ENCODE assay signal across 20 cellular contexts in genomic region chr16:50676684-50677225, GRCh38. TPM values are rescaled to one million over a fixed set of nuclear protein-coding genes. Genes with fewer than 3 reads are reported as not detected.
DNase-seq lines count a peak whose midpoint lies in the region; ATAC-seq and TF ChIP-seq lines count a peak whose summit lies in the region.
"Had no signal": no experiment of that assay in that cellular context is flagged by ENCODE, and none has a peak within 500 bp of the region (broad histone marks: within the 10 kb centered on the region; RNA-seq: fewer than 3 reads in every experiment).

No MANE protein-coding gene starts in this region.

- ATAC-seq in activated naive CD8-positive, alpha-beta T cell treated with anti-CD3 and anti-CD28 coated beads, Interleukin-2, amount 50 U/mL, for 24 hours, result no peak
- ATAC-seq in natural killer cell treated with Interleukin-12 subunit alpha and Interleukin-12 subunit beta and Interleukin-15 and Interleukin-18, amount 100 ng/mL, for 72 hours, result no peak
- ATAC-seq: stimulated activated naive B cell treated with anti-CD40 and anti-IgM and Interleukin-4, amounts not matched to agents 10 μg/mL and 1 μg/mL and 100 μg/mL, for 72 hours had no signal

- peak overlapping the region; percentile 55 for H3K27ac Mint-ChIP-seq in T-helper 1 cell treated with Interleukin-12 subunit alpha and Interleukin-12 subunit beta and Interleukin-4 antibody, amounts not matched to agents 30 μg/mL and 1 μg/mL, for 36 hours
- H3K27ac Mint-ChIP-seq in Caco-2 (ENCODE audit: unreplicated experiment), result peak overlapping the region; percentile 13
- H3K27ac Mint-ChIP-seq in activated naive CD8-positive, alpha-beta T cell treated with anti-CD3 and anti-CD28 coated beads, Interleukin-2, amount 50 U/mL, for 24 hours, result peak overlapping the region; percentile 9
- H3K27ac Mint-ChIP-seq in natural killer cell treated with Interleukin-12 subunit alpha and Interleukin-12 subunit beta and Interleukin-15 and Interleukin-18, amount 100 ng/mL, for 72 hours, result peak overlapping the region; percentile 90 to 92
- H3K27ac Mint-ChIP-seq: nephron had no signal

- no peak overlapping the region for H3K4me3 ChIP-seq in Caco-2 (ENCODE audit: low read depth, low read length)
- H3K4me3 ChIP-seq: HAP-1, SJCRH30 had no signal

- no peaks in the 10 kb centered on the region for H3K4me1 ChIP-seq in Caco-2
- H3K4me1 ChIP-seq: HAP-1, SJCRH30 had no signal

- no peaks in the 10 kb centered on the region for H3K36me3 ChIP-seq in Caco-2 (ENCODE audit: control insufficient read depth, insufficient read depth, low read length)
- H3K36me3 ChIP-seq: HAP-1, SJCRH30 had no signal

- DNase-seq in T-helper 1 cell, result no peak
- DNase-seq in Caco-2, result no peak
- DNase-seq in activated naive CD8-positive, alpha-beta T cell treated with anti-CD3 and anti-CD28 coated beads, Interleukin-2, amount 50 U/mL, for 24 hours, result no peak
- no peak for DNase-seq in natural killer cell treated with Interleukin-12 subunit alpha and Interleukin-12 subunit beta and Interleukin-15 and Interleukin-18, amount 100 ng/mL, for 72 hours (ENCODE audit: low spot score)
- no peak for DNase-seq in hypothalamus (lab: John Stamatoyannopoulos, UW)
- DNase-seq in stimulated activated naive CD4-positive, alpha-beta T cell (lab: John Stamatoyannopoulos, UW), result no peak
- no peak for DNase-seq in NCI-H748 (lab: John Stamatoyannopoulos, UW; ENCODE audit: unreplicated experiment)
- DNase-seq: cortex of kidney; NCI-H2081; NCI-H510A treated with DMSO at 0.1 percent for 48 hours; OCI-M1; SJCRH30; stimulated activated CD4-positive, alpha-beta T cell treated with anti-CD3 and anti-CD28 coated beads, Interleukin-12 subunit alpha, Interleukin-12 subunit beta, amount 100 ng/mL, for 4 hours; stimulated activated naive B cell treated with anti-CD40 and anti-IgM and Interleukin-4, amounts not matched to agents 10 μg/mL and 1 μg/mL and 100 μg/mL, for 72 hours; T1000; trophoblast cell had no signal

- CTCF ChIA-PET in Caco-2 (lab: Charles Lee), result interaction anchor here (0.6 to 0.8 kb wide), 2 partner anchors 130 to 231 kb away, joined by 3 to 5 read pairs; no protein-coding TSS in a partner anchor

- H3K4me3 Mint-ChIP-seq in T-helper 1 cell treated with Interleukin-12 subunit alpha and Interleukin-12 subunit beta and Interleukin-4 antibody, amounts not matched to agents 30 μg/mL and 1 μg/mL, for 36 hours, result no peak overlapping the region
- H3K4me3 Mint-ChIP-seq in Caco-2 (ENCODE audit: unreplicated experiment), result no peak overlapping the region
- H3K4me3 Mint-ChIP-seq in activated naive CD8-positive, alpha-beta T cell treated with anti-CD3 and anti-CD28 coated beads, Interleukin-2, amount 50 U/mL, for 24 hours, result no peak overlapping the region
- no peak overlapping the region for H3K4me3 Mint-ChIP-seq in natural killer cell treated with Interleukin-12 subunit alpha and Interleukin-12 subunit beta and Interleukin-15 and Interleukin-18, amount 100 ng/mL, for 72 hours
- H3K4me3 Mint-ChIP-seq: nephron; stimulated activated naive B cell treated with anti-CD40 and anti-IgM and Interleukin-4, amounts not matched to agents 10 μg/mL and 1 μg/mL and 100 μg/mL, for 72 hours had no signal

- no TSS peak for BruUV-seq in Caco-2 (replicated peaks; lab: Mats Ljungman, UMichigan)

- peaks cover 13% of the 10 kb centered on the region for H3K9me3 ChIP-seq in Caco-2

- TF ChIP-seq CTCF in Caco-2 (IDR thresholded peaks at IDR 0.05; ENCODE audit: insufficient read depth in 1 of 2, low read depth in 1 of 2, low read length in 1 of 2, severe bottlenecking in 1 of 2, unreplicated experiment in 1 of 2), result no peak

- H3K27me3 ChIP-seq in Caco-2 (replicated peaks; ENCODE audit: control insufficient read depth, insufficient read depth, low read length), result no peaks in the 10 kb centered on the region

- no peaks in the 10 kb centered on the region for H3K27me3 Mint-ChIP-seq in T-helper 1 cell treated with Interleukin-12 subunit alpha and Interleukin-12 subunit beta and Interleukin-4 antibody, amounts not matched to agents 30 μg/mL and 1 μg/mL, for 36 hours (ENCODE audit: low read depth)
- H3K27me3 Mint-ChIP-seq in Caco-2 (ENCODE audit: insufficient read depth, unreplicated experiment), result no peaks in the 10 kb centered on the region
- H3K27me3 Mint-ChIP-seq in activated naive CD8-positive, alpha-beta T cell treated with anti-CD3 and anti-CD28 coated beads, Interleukin-2, amount 50 U/mL, for 24 hours, result no peaks in the 10 kb centered on the region
- H3K27me3 Mint-ChIP-seq in natural killer cell treated with Interleukin-12 subunit alpha and Interleukin-12 subunit beta and Interleukin-15 and Interleukin-18, amount 100 ng/mL, for 72 hours, result no peaks in the 10 kb centered on the region
- H3K27me3 Mint-ChIP-seq: stimulated activated naive B cell treated with anti-CD40 and anti-IgM and Interleukin-4, amounts not matched to agents 10 μg/mL and 1 μg/mL and 100 μg/mL, for 72 hours had no signal

- intact Hi-C loops in Caco-2 (cut with micrococcal nuclease; ENCODE audit: unreplicated experiment), result no loop called here

- H3K36me3 Mint-ChIP-seq in T-helper 1 cell treated with Interleukin-12 subunit alpha and Interleukin-12 subunit beta and Interleukin-4 antibody, amounts not matched to agents 30 μg/mL and 1 μg/mL, for 36 hours (ENCODE audit: low read depth), result peaks cover 74% of the 10 kb centered on the region
- H3K36me3 Mint-ChIP-seq in Caco-2 (ENCODE audit: insufficient read depth, unreplicated experiment), result no peaks in the 10 kb centered on the region
- peaks cover 52% of the 10 kb centered on the region for H3K36me3 Mint-ChIP-seq in activated naive CD8-positive, alpha-beta T cell treated with anti-CD3 and anti-CD28 coated beads, Interleukin-2, amount 50 U/mL, for 24 hours (ENCODE audit: low read depth)
- H3K36me3 Mint-ChIP-seq in natural killer cell treated with Interleukin-12 subunit alpha and Interleukin-12 subunit beta and Interleukin-15 and Interleukin-18, amount 100 ng/mL, for 72 hours, result peaks cover 21% of the 10 kb centered on the region

- H3K4me1 Mint-ChIP-seq in T-helper 1 cell treated with Interleukin-12 subunit alpha and Interleukin-12 subunit beta and Interleukin-4 antibody, amounts not matched to agents 30 μg/mL and 1 μg/mL, for 36 hours (ENCODE audit: low read depth), result peaks cover 46% of the 10 kb centered on the region
- no peaks in the 10 kb centered on the region for H3K4me1 Mint-ChIP-seq in Caco-2 (ENCODE audit: low read depth, unreplicated experiment)
- H3K4me1 Mint-ChIP-seq in activated naive CD8-positive, alpha-beta T cell treated with anti-CD3 and anti-CD28 coated beads, Interleukin-2, amount 50 U/mL, for 24 hours, result peaks cover 42% of the 10 kb centered on the region
- H3K4me1 Mint-ChIP-seq in natural killer cell treated with Interleukin-12 subunit alpha and Interleukin-12 subunit beta and Interleukin-15 and Interleukin-18, amount 100 ng/mL, for 72 hours (ENCODE audit: low read depth in 2 of 2), result peaks cover 29 to 35% of the 10 kb centered on the region in 2 donors
- H3K4me1 Mint-ChIP-seq: nephron had no signal

- POLR2A ChIA-PET in Caco-2 (lab: Charles Lee), result no interaction called here

- H3K9me3 Mint-ChIP-seq in T-helper 1 cell treated with Interleukin-12 subunit alpha and Interleukin-12 subunit beta and Interleukin-4 antibody, amounts not matched to agents 30 μg/mL and 1 μg/mL, for 36 hours, result peaks cover 17% of the 10 kb centered on the region
- peaks cover 14% of the 10 kb centered on the region for H3K9me3 Mint-ChIP-seq in Caco-2 (ENCODE audit: unreplicated experiment)
- peaks cover 18% of the 10 kb centered on the region for H3K9me3 Mint-ChIP-seq in activated naive CD8-positive, alpha-beta T cell treated with anti-CD3 and anti-CD28 coated beads, Interleukin-2, amount 50 U/mL, for 24 hours
- H3K9me3 Mint-ChIP-seq in natural killer cell treated with Interleukin-12 subunit alpha and Interleukin-12 subunit beta and Interleukin-15 and Interleukin-18, amount 100 ng/mL, for 72 hours, result peaks cover 4% of the 10 kb centered on the region

RNA-seq across cellular contexts. Expression of gene SNX20, which starts 4.4 kb away (rescaled TPM):
- total RNA-seq in Caco-2 (2022), result not detected in 2 replicates
- total RNA-seq in natural killer cell treated with Interleukin-12 subunit alpha and Interleukin-12 subunit beta and Interleukin-15 and Interleukin-18, amount 100 ng/mL, for 72 hours, result 10 to 100 TPM; 26.2 to 38.4 TPM
- total RNA-seq: astrocyte, SJCRH30 had no signal

RNA-seq across cellular contexts. Expression of gene NOD2, which starts 16.7 kb away (rescaled TPM):
- 0.23 and 0.51 TPM in 2 replicates for total RNA-seq in Caco-2 (2022)
- 10 to 100 TPM in 1 of 2 donors, 1 to 10 TPM in 1; 3.7 to 11.2 TPM for total RNA-seq in natural killer cell treated with Interleukin-12 subunit alpha and Interleukin-12 subunit beta and Interleukin-15 and Interleukin-18, amount 100 ng/mL, for 72 hours
- total RNA-seq: astrocyte, SJCRH30 had no signal

Comparison
In these comparisons a context has a peak if more than half of its experiments do, and no peak if none do; other contexts are left out.
1. H3K27ac Mint-ChIP-seq: peak in every context shown above with its lines; median percentile 91 in natural killer cell treated with Interleukin-12 subunit alpha and Interleukin-12 subunit beta and Interleukin-15 and Interleukin-18, amount 100 ng/mL, for 72 hours; 55 in T-helper 1 cell treated with Interleukin-12 subunit alpha and Interleukin-12 subunit beta and Interleukin-4 antibody, amounts not matched to agents 30 μg/mL and 1 μg/mL, for 36 hours; 13 in Caco-2; 9 in activated naive CD8-positive, alpha-beta T cell treated with anti-CD3 and anti-CD28 coated beads, Interleukin-2, amount 50 U/mL, for 24 hours.
2. RNA of gene SNX20, which starts 4.4 kb away (total RNA-seq): 26.2 to 38.4 TPM in natural killer cell treated with Interleukin-12 subunit alpha and Interleukin-12 subunit beta and Interleukin-15 and Interleukin-18, amount 100 ng/mL, for 72 hours; not detected in Caco-2; every median in the first group is over 10 times any median in the second.